In genomic region chr17:37458805-37459204, GRCh38 we compare ENCODE assay signal across 19 cellular contexts. TPM values are rescaled to one million over a fixed set of nuclear protein-coding genes. Genes with fewer than 3 reads are reported as not detected.
A peak's percentile ranks its signal among the peaks of the same experiment; 100 is the strongest.
DNase-seq lines count a peak whose midpoint lies in the region; ATAC-seq and TF ChIP-seq lines count a peak whose summit lies in the region.
"Had no signal": no experiment of that assay in that cellular context is flagged by ENCODE, and none has a peak within 500 bp of the region (broad histone marks: within the 10 kb centered on the region; RNA-seq: fewer than 3 reads in every experiment).

No MANE protein-coding gene starts in this region.

- H3K27ac ChIP-seq in RWPE2 (ENCODE audit: poor library complexity, severe bottlenecking), result no peak overlapping the region
- H3K27ac ChIP-seq: adrenal gland, hepatocyte, parathyroid adenoma, uterus had no signal

- TF ChIP-seq CTCF in RWPE2 (IDR thresholded peaks at IDR 0.05; ENCODE audit: poor library complexity, severe bottlenecking), result no peak
- no peak for TF ChIP-seq CTCF in fibroblast of mammary gland (conservative IDR thresholded peaks at IDR 0.05; ENCODE audit: control insufficient read depth, insufficient read depth, low read depth, low read length)

- H3K4me1 ChIP-seq in RWPE2 (ENCODE audit: insufficient read depth, poor library complexity, severe bottlenecking), result no peaks in the 10 kb centered on the region
- H3K4me1 ChIP-seq in skeletal muscle satellite cell (ENCODE audit: control insufficient read depth, insufficient read depth, low read length), result peaks cover 11% of the 10 kb centered on the region
- H3K4me1 ChIP-seq: parathyroid adenoma, uterus had no signal

- H3K27me3 ChIP-seq in RWPE2 (ENCODE audit: insufficient read depth, poor library complexity, severe bottlenecking) (no peaks in the 10 kb centered on the region), skeletal muscle satellite cell (ENCODE audit: control insufficient read depth, insufficient read depth, low read length) (no peaks in the 10 kb centered on the region)
- H3K27me3 ChIP-seq: adrenal gland, hepatocyte, uterus had no signal

- H3K9me3 ChIP-seq in RWPE2 (ENCODE audit: severe bottlenecking) (no peaks in the 10 kb centered on the region), skeletal muscle satellite cell (replicated peaks; ENCODE audit: low read length) (no peaks in the 10 kb centered on the region)
- H3K9me3 ChIP-seq: adrenal gland, uterus had no signal

- no peak overlapping the region for H3K4me3 ChIP-seq in RWPE2 (ENCODE audit: severe bottlenecking)
- H3K4me3 ChIP-seq in fibroblast of mammary gland (ENCODE audit: control insufficient read depth, low read depth, low read length), result no peak overlapping the region
- H3K4me3 ChIP-seq in skeletal muscle satellite cell (ENCODE audit: low read length), result no peak overlapping the region
- H3K4me3 ChIP-seq: adrenal gland, hepatocyte, uterus had no signal

- H3K9ac ChIP-seq in skeletal muscle satellite cell (ENCODE audit: low read depth, low read length), result peak overlapping the region; percentile 3
- H3K9ac ChIP-seq: parathyroid adenoma had no signal

- ATAC-seq in RWPE2 (ENCODE audit: low read depth), result peak; percentile 48; the same call in 2 of the 3 replicates
- ATAC-seq: activated T-cell treated with anti-CD3 and anti-CD28 coated beads, Interleukin-2, amount 50 U/mL, for 72 hours had no signal

- H3K36me3 ChIP-seq in RWPE2 (ENCODE audit: low read depth), result peaks cover 33% of the 10 kb centered on the region
- H3K36me3 ChIP-seq in skeletal muscle satellite cell (ENCODE audit: insufficient read depth, low read length), result peaks cover 19% of the 10 kb centered on the region
- H3K36me3 ChIP-seq: uterus had no signal

- DNase-seq in GM04504 (ENCODE audit: low read depth) (peak; percentile 42), RWPE2 (ENCODE audit: low spot score) (no peak), fibroblast of mammary gland (ENCODE audit: low read depth) (peak; percentile 89), NCI-H69 (lab: John Stamatoyannopoulos, UW) (no peak), activated gamma-delta T cell treated with Interleukin-2 at 50 U/mL for 16 hours (no peak), SHP77 (lab: John Stamatoyannopoulos, UW) (no peak)
- DNase-seq: activated T-cell treated with anti-CD3 and anti-CD28 coated beads, Interleukin-2, amount 50 U/mL, for 72 hours; CD4-positive, alpha-beta T cell; Kasumi-1; left cardiac atrium; NCI-H1930; NCI-H748 treated with DMSO at 0.1 percent for 48 hours; stimulated activated CD4-positive, alpha-beta T cell treated with anti-CD3 and anti-CD28 coated beads, Interleukin-12 subunit alpha, Interleukin-12 subunit beta, amount 100 ng/mL, for 4 hours; T1000; uterus had no signal

- H3K4me2 ChIP-seq in skeletal muscle satellite cell (ENCODE audit: low read length), result no peak overlapping the region
- H3K4me2 ChIP-seq: hepatocyte had no signal

RNA-seq across cellular contexts. Expression of gene DUSP14, which starts 30.9 kb away (rescaled TPM):
- total RNA-seq in skeletal muscle satellite cell (2012; rRNA removed), result 33.7 and 42.4 TPM in 2 replicates

RNA-seq across cellular contexts. Expression of gene TADA2A, which starts 52.1 kb away (rescaled TPM):
- 10.3 and 18.0 TPM in 2 replicates for total RNA-seq in skeletal muscle satellite cell (2012; rRNA removed)

RNA-seq across cellular contexts. Expression of gene ACACA, which starts 52.2 kb away (rescaled TPM):
- total RNA-seq in skeletal muscle satellite cell (2012; rRNA removed), result 34.9 and 59.3 TPM in 2 replicates

Comparison
In these comparisons a context has a peak if more than half of its experiments do, and no peak if none do; other contexts are left out.
1. DNase-seq: peak in GM04504 (single experiment) and fibroblast of mammary gland (single experiment); none in RWPE2 (single experiment), NCI-H69 (single experiment), activated gamma-delta T cell treated with Interleukin-2 at 50 U/mL for 16 hours (single experiment) and SHP77 (0 of 2).